8 cellular contexts compared by ENCODE assay signal in genomic region chr4:55947254-55947882, GRCh38. TPM values are rescaled to one million over a fixed set of nuclear protein-coding genes. Genes with fewer than 3 reads are reported as not detected.
DNase-seq lines count a peak whose midpoint lies in the region; ATAC-seq and TF ChIP-seq lines count a peak whose summit lies in the region.

No MANE protein-coding gene starts in this region.

- H3K27ac ChIP-seq in left ventricle myocardium inferior (replicated peaks) (peak overlapping the region; percentile 96), OCI-LY3 (ENCODE audit: low read length) (peak overlapping the region; percentile 90)

- H2AFZ ChIP-seq in OCI-LY3 (ENCODE audit: low read depth, low read length) = peak overlapping the region; percentile 68

- H3K36me3 ChIP-seq in left ventricle myocardium inferior = peaks cover 2% of the 10 kb centered on the region
- no peaks in the 10 kb centered on the region for H3K36me3 ChIP-seq in OCI-LY3 (replicated peaks; ENCODE audit: low read depth, low read length)

- TF ChIP-seq CTCF in left ventricle myocardium inferior (IDR thresholded peaks at IDR 0.05; ENCODE audit: borderline replicate concordance) (no peak), OCI-LY3 (IDR thresholded peaks at IDR 0.05; ENCODE audit: low read depth, low read length) (0 out of 2 replicates have a peak, but pooled peaks have one; percentile 4), choroid plexus epithelial cell (conservative IDR thresholded peaks at IDR 0.05; ENCODE audit: low read depth, low read length) (no peak), osteocyte (IDR thresholded peaks at IDR 0.05) (no peak)

- no peaks in the 10 kb centered on the region for H3K27me3 ChIP-seq in left ventricle myocardium inferior (ENCODE audit: low read depth)
- H3K27me3 ChIP-seq in OCI-LY3 (ENCODE audit: low read depth, low read length) = no peaks in the 10 kb centered on the region

- H3K4me2 ChIP-seq in OCI-LY3 (ENCODE audit: low read length) = peak overlapping the region; percentile 94

- peaks cover 27% of the 10 kb centered on the region for H3K4me1 ChIP-seq in left ventricle myocardium inferior
- peaks cover 18% of the 10 kb centered on the region for H3K4me1 ChIP-seq in OCI-LY3 (ENCODE audit: low read length)

- H3K4me3 ChIP-seq in left ventricle myocardium inferior (peak overlapping the region; percentile 87), OCI-LY3 (ENCODE audit: low read length) (peak overlapping the region; percentile 87), choroid plexus epithelial cell (ENCODE audit: low read depth, low read length) (peak overlapping the region; percentile 39)

- no peaks in the 10 kb centered on the region for H3K27me3 Mint-ChIP-seq in osteocyte (ENCODE audit: unreplicated experiment)

- H3K4me1 Mint-ChIP-seq in osteocyte (ENCODE audit: unreplicated experiment) = peaks cover 42% of the 10 kb centered on the region

- H4K20me1 ChIP-seq in OCI-LY3 (ENCODE audit: insufficient read depth, low read length) = no peaks in the 10 kb centered on the region

- peak overlapping the region; percentile 75 for H3K9ac ChIP-seq in OCI-LY3 (ENCODE audit: low read length)

- peaks cover 13% of the 10 kb centered on the region for H3K9me3 ChIP-seq in left ventricle myocardium inferior (replicated peaks)
- no peaks in the 10 kb centered on the region for H3K9me3 ChIP-seq in OCI-LY3 (ENCODE audit: insufficient read depth, low read length)

- peak overlapping the region; percentile 95 for H3K27ac Mint-ChIP-seq in osteocyte (ENCODE audit: unreplicated experiment)

- intact Hi-C loops in left ventricle myocardium inferior (cut with micrococcal nuclease) = loop anchor here (10.0 kb wide), 1 partner anchor 357 kb away; no protein-coding TSS in a partner anchor
- intact Hi-C loops in Right ventricle myocardium inferior (cut with DNase I) = loop anchor here (5.0 kb wide), 3 partner anchors 95 to 890 kb away; partner anchors contain the start of gene EXOC1

- peaks cover 4% of the 10 kb centered on the region for H3K36me3 Mint-ChIP-seq in osteocyte (ENCODE audit: unreplicated experiment)

- DNase-seq in left ventricle myocardium inferior (no peak), Right ventricle myocardium inferior (ENCODE audit: missing footprints) (no peak), choroid plexus epithelial cell (ENCODE audit: low read depth) (peak; percentile 22), osteocyte (ENCODE audit: extremely low spot score, unreplicated experiment) (no peak), mesenteric fat pad (ENCODE audit: low spot score) (no peak), DMS79 (lab: John Stamatoyannopoulos, UW) (no peak)

- H3K79me2 ChIP-seq in OCI-LY3 (ENCODE audit: low read length) = peaks cover 29% of the 10 kb centered on the region

- H3K4me3 Mint-ChIP-seq in osteocyte (ENCODE audit: unreplicated experiment) = peak overlapping the region; percentile 76

- ATAC-seq in Right ventricle myocardium inferior = no peak
- ATAC-seq in HG02852 (IDR thresholded peaks at IDR 0.05; ENCODE audit: unreplicated experiment) = peak; percentile 34

- H3K9me3 Mint-ChIP-seq in osteocyte (ENCODE audit: unreplicated experiment) = no peaks in the 10 kb centered on the region

RNA-seq across cellular contexts. Expression of gene CEP135, which starts 1.4 kb away (rescaled TPM):
- total RNA-seq in left ventricle myocardium inferior (2.5 TPM), Right ventricle myocardium inferior (2.4 TPM), osteocyte (11.8 TPM in 2 replicates), mesenteric fat pad (6.3 TPM)
